In genomic region chr10:121524138-121524817, GRCh38 we compare ENCODE assay signal across 17 cellular contexts.
DNase-seq lines count a peak whose midpoint lies in the region; ATAC-seq and TF ChIP-seq lines count a peak whose summit lies in the region.
"Had no signal": no experiment of that assay in that cellular context is flagged by ENCODE, and none has a peak within 500 bp of the region (broad histone marks: within the 10 kb centered on the region; RNA-seq: fewer than 3 reads in every experiment).

No MANE protein-coding gene starts in this region.

- H3K9me3 Mint-ChIP-seq in WTC11 (peaks cover 9% of the 10 kb centered on the region), nephron progenitor cell (peaks cover 4% of the 10 kb centered on the region)
- H3K9me3 Mint-ChIP-seq: activated CD4-positive, alpha-beta memory T cell treated with anti-CD3 and anti-CD28 coated beads for 36 hours; activated T-cell treated with anti-CD3 and anti-CD28 coated beads, Interleukin-2, amount 50 U/mL, for 72 hours had no signal

- no peak for TF ChIP-seq EP300 in esophagus muscularis mucosa (IDR thresholded peaks at IDR 0.05)

- POLR2A ChIA-PET in WTC11 (lab: Charles Lee) = no interaction called here

- ATAC-seq in WTC11 (no peak), HG03442 (IDR thresholded peaks at IDR 0.05; ENCODE audit: unreplicated experiment) (no peak)
- ATAC-seq: activated naive CD8-positive, alpha-beta T cell treated with anti-CD3 and anti-CD28 coated beads, Interleukin-2, amount 50 U/mL, for 24 hours; activated T-cell treated with anti-CD3 and anti-CD28 coated beads, Interleukin-2, amount 50 U/mL, for 72 hours; natural killer cell treated with Interleukin-12 subunit alpha and Interleukin-12 subunit beta and Interleukin-15 and Interleukin-18, amount 100 ng/mL, for 72 hours had no signal

- TF ChIP-seq POLR2A in esophagus muscularis mucosa (IDR thresholded peaks at IDR 0.05; ENCODE audit: low read depth) = no peak
- no peak for TF ChIP-seq POLR2A in thyroid gland (IDR thresholded peaks at IDR 0.05)

- H3K27me3 ChIP-seq in esophagus muscularis mucosa = no peaks in the 10 kb centered on the region
- no peaks in the 10 kb centered on the region for H3K27me3 ChIP-seq in thyroid gland

- no peaks in the 10 kb centered on the region for H3K9me3 ChIP-seq in esophagus muscularis mucosa
- H3K9me3 ChIP-seq in thyroid gland = no peaks in the 10 kb centered on the region

- H3K4me3 ChIP-seq in esophagus muscularis mucosa (peak overlapping the region in 2 of 4 donors; percentile 20 to 22), thyroid gland (replicated peaks in 1 of 3) (no peak overlapping the region)

- TF ChIP-seq CTCF in WTC11 (IDR thresholded peaks at IDR 0.05) (no peak), esophagus muscularis mucosa (IDR thresholded peaks at IDR 0.05) (no peak), nephron progenitor cell (IDR thresholded peaks at IDR 0.05) (no peak), thyroid gland (IDR thresholded peaks at IDR 0.05) (no peak)

- DNase-seq in WTC11 (ENCODE audit: low spot score) (no peak), esophagus muscularis mucosa (ENCODE audit: extremely low spot score) (no peak), nephron progenitor cell (no peak), thyroid gland (peak; percentile 34 to 58), cardiac septum (ENCODE audit: low spot score) (no peak), EL (no peak)
- DNase-seq: activated CD4-positive, alpha-beta memory T cell treated with anti-CD3 and anti-CD28 coated beads for 36 hours; activated naive CD8-positive, alpha-beta T cell treated with anti-CD3 and anti-CD28 coated beads, Interleukin-2, amount 50 U/mL, for 24 hours; activated T-cell treated with anti-CD3 and anti-CD28 coated beads, Interleukin-2, amount 50 U/mL, for 72 hours; DMS153; KBM-7; NCI-H1092; NCI-H82 had no signal

- H3K4me1 Mint-ChIP-seq in WTC11 (peaks cover 42% of the 10 kb centered on the region), nephron progenitor cell (peaks cover 90% of the 10 kb centered on the region)
- H3K4me1 Mint-ChIP-seq: activated naive CD8-positive, alpha-beta T cell treated with anti-CD3 and anti-CD28 coated beads, Interleukin-2, amount 50 U/mL, for 24 hours had no signal

- CTCF ChIA-PET in WTC11 (lab: Charles Lee) = no interaction called here

- H3K36me3 Mint-ChIP-seq in WTC11 (peaks cover 59% of the 10 kb centered on the region), nephron progenitor cell (ENCODE audit: low read depth) (peaks cover 30% of the 10 kb centered on the region)
- H3K36me3 Mint-ChIP-seq: activated CD4-positive, alpha-beta memory T cell treated with anti-CD3 and anti-CD28 coated beads for 36 hours; natural killer cell treated with Interleukin-12 subunit alpha and Interleukin-12 subunit beta and Interleukin-15 and Interleukin-18, amount 100 ng/mL, for 72 hours had no signal

- intact Hi-C loops in esophagus muscularis mucosa (cut with DNase I) = loop anchor here (5.0 kb wide), 1 partner anchor 68 kb away; no protein-coding TSS in a partner anchor
- intact Hi-C loops in thyroid gland (cut with DNase I) = no loop called here
- intact Hi-C loops in cardiac septum (cut with DNase I) = no loop called here

- H3K36me3 ChIP-seq in esophagus muscularis mucosa (no peaks in the 10 kb centered on the region), thyroid gland (no peaks in the 10 kb centered on the region)

- H3K27ac ChIP-seq in esophagus muscularis mucosa (replicated peaks in 1 of 4) (peak overlapping the region; percentile 71 to 83 (median 76)), thyroid gland (peak overlapping the region; percentile 91 to 99 (median 97))
- H3K27ac ChIP-seq: HL-60 had no signal

- H3K4me3 Mint-ChIP-seq in WTC11 (no peak overlapping the region), nephron progenitor cell (peak overlapping the region; percentile 69)
- H3K4me3 Mint-ChIP-seq: activated CD4-positive, alpha-beta memory T cell treated with anti-CD3 and anti-CD28 coated beads for 36 hours; activated naive CD8-positive, alpha-beta T cell treated with anti-CD3 and anti-CD28 coated beads, Interleukin-2, amount 50 U/mL, for 24 hours; activated T-cell treated with anti-CD3 and anti-CD28 coated beads, Interleukin-2, amount 50 U/mL, for 72 hours; dendritic cell treated with granulocyte-macrophage colony-stimulating factor and Interleukin-4, amounts not matched to agents 40 ng/mL and 50 ng/mL, for 4 days; natural killer cell treated with Interleukin-12 subunit alpha and Interleukin-12 subunit beta and Interleukin-15 and Interleukin-18, amount 100 ng/mL, for 72 hours had no signal

- H3K4me1 ChIP-seq in esophagus muscularis mucosa (peaks cover 0 to 80% (median 61%) of the 10 kb centered on the region in 4 donors), thyroid gland (peaks cover 67 to 85% of the 10 kb centered on the region in 2 donors)

- no peaks in the 10 kb centered on the region for H3K27me3 Mint-ChIP-seq in WTC11 (ENCODE audit: low read depth)
- no peaks in the 10 kb centered on the region for H3K27me3 Mint-ChIP-seq in nephron progenitor cell (ENCODE audit: low read depth, poor library complexity)
- H3K27me3 Mint-ChIP-seq: activated naive CD8-positive, alpha-beta T cell treated with anti-CD3 and anti-CD28 coated beads, Interleukin-2, amount 50 U/mL, for 24 hours had no signal

- 38% methylated on average over 14 of the region's 17 CpGs for WGBS in esophagus muscularis mucosa
- WGBS in thyroid gland, 2 donors = 38 to 48% methylated on average over 17 of the region's 17 CpGs

- H3K27ac Mint-ChIP-seq in WTC11 = peak overlapping the region; percentile 83
- peak overlapping the region; percentile 98 for H3K27ac Mint-ChIP-seq in nephron progenitor cell
- H3K27ac Mint-ChIP-seq: activated CD4-positive, alpha-beta memory T cell treated with anti-CD3 and anti-CD28 coated beads for 36 hours; activated naive CD8-positive, alpha-beta T cell treated with anti-CD3 and anti-CD28 coated beads, Interleukin-2, amount 50 U/mL, for 24 hours; activated T-cell treated with anti-CD3 and anti-CD28 coated beads, Interleukin-2, amount 50 U/mL, for 72 hours; dendritic cell treated with granulocyte-macrophage colony-stimulating factor and Interleukin-4, amounts not matched to agents 40 ng/mL and 50 ng/mL, for 4 days; natural killer cell treated with Interleukin-12 subunit alpha and Interleukin-12 subunit beta and Interleukin-15 and Interleukin-18, amount 100 ng/mL, for 72 hours had no signal

TF ChIP-seq in WTC11, 78 proteins besides CTCF, POLR2A, EP300 and RAD21:
- TF ChIP-seq ZNF138 (CRISPR knock-in tag; conservative IDR thresholded peaks at IDR 0.05) = no peak
- TF ChIP-seq PRRX2 (CRISPR knock-in tag; IDR thresholded peaks at IDR 0.05) = no peak
- no peak for TF ChIP-seq E2F1 (CRISPR knock-in tag; IDR thresholded peaks at IDR 0.05)
- no peak for TF ChIP-seq OVOL2 (CRISPR knock-in tag; IDR thresholded peaks at IDR 0.05; ENCODE audit: borderline replicate concordance)
- TF ChIP-seq SMAD3 (CRISPR knock-in tag; IDR thresholded peaks at IDR 0.05; ENCODE audit: borderline replicate concordance) = no peak
- TF ChIP-seq ZSCAN18 (CRISPR knock-in tag; IDR thresholded peaks at IDR 0.05) = no peak
- no peak for TF ChIP-seq RORB (CRISPR knock-in tag; IDR thresholded peaks at IDR 0.05)
- no peak for TF ChIP-seq CREM (CRISPR knock-in tag; IDR thresholded peaks at IDR 0.05)
- no peak for TF ChIP-seq SMAD4 (CRISPR knock-in tag; IDR thresholded peaks at IDR 0.05)
- TF ChIP-seq ERG (CRISPR knock-in tag; IDR thresholded peaks at IDR 0.05) = no peak
- TF ChIP-seq MLX (CRISPR knock-in tag; IDR thresholded peaks at IDR 0.05) = no peak
- no peak for TF ChIP-seq NFYB (CRISPR knock-in tag; conservative IDR thresholded peaks at IDR 0.05; ENCODE audit: low read depth)
- TF ChIP-seq FOXJ3 (CRISPR knock-in tag; IDR thresholded peaks at IDR 0.05; ENCODE audit: borderline replicate concordance) = no peak
- TF ChIP-seq ZNF416 (CRISPR knock-in tag; IDR thresholded peaks at IDR 0.05) = no peak

Comparison
In these comparisons a context has a peak if more than half of its experiments do, and no peak if none do; other contexts are left out.
1. DNase-seq: peak in thyroid gland (2 of 2); none in WTC11 (single experiment), esophagus muscularis mucosa (single experiment), nephron progenitor cell (single experiment), cardiac septum (single experiment) and EL (single experiment).